Comparison of ENCODE assay signal across 17 cellular contexts in genomic region chr10:85048644-85049043, GRCh38.
DNase-seq lines count a peak whose midpoint lies in the region; ATAC-seq and TF ChIP-seq lines count a peak whose summit lies in the region.
"Had no signal": no experiment of that assay in that cellular context is flagged by ENCODE, and none has a peak within 500 bp of the region (broad histone marks: within the 10 kb centered on the region; RNA-seq: fewer than 3 reads in every experiment).

No MANE protein-coding gene starts in this region.

- H3K27me3 ChIP-seq in breast epithelium, result no peaks in the 10 kb centered on the region
- H3K27me3 ChIP-seq: BLaER1 treated with 17β-estradiol and CSF1 and Interleukin-3, amounts not matched to agents 10 nM and 100 nM had no signal

- no peaks in the 10 kb centered on the region for H3K4me1 ChIP-seq in breast epithelium
- H3K4me1 ChIP-seq: A549, Caco-2 had no signal

- TF ChIP-seq CTCF in MCF 10A (IDR thresholded peaks at IDR 0.05; ENCODE audit: unreplicated experiment), result no peak
- no peak for TF ChIP-seq CTCF in breast epithelium (IDR thresholded peaks at IDR 0.05)

- DNase-seq in MCF 10A (ENCODE audit: unreplicated experiment) (peak; percentile 40), breast epithelium (ENCODE audit: low spot score in 2 of 2) (no peak), left lobe of liver (ENCODE audit: low spot score) (no peak), renal cortical epithelial cell (ENCODE audit: low read depth) (peak; percentile 21)
- DNase-seq: AML-193; Caco-2; Calu3; CD4-positive, alpha-beta T cell; CD8-positive, alpha-beta T cell; DMS79 treated with DMSO at 0.1 percent for 48 hours; GF-D8 had no signal

- intact Hi-C loops in MCF 10A (cut with micrococcal nuclease) (no loop called here), breast epithelium (cut with DNase I; ENCODE audit: low total_unique reads) (no loop called here)

- peaks cover 16% of the 10 kb centered on the region for H3K9me3 Mint-ChIP-seq in MCF 10A (ENCODE audit: unreplicated experiment)

- no peaks in the 10 kb centered on the region for H3K36me3 Mint-ChIP-seq in MCF 10A (ENCODE audit: insufficient read depth, unreplicated experiment)
- H3K36me3 Mint-ChIP-seq: CD8-positive, alpha-beta T cell had no signal

- no peak overlapping the region for H3K27ac ChIP-seq in breast epithelium
- H3K27ac ChIP-seq: 22Rv1; A549; BLaER1 treated with 17β-estradiol and CSF1 and Interleukin-3, amounts not matched to agents 10 nM and 100 nM; C4-2B had no signal

- ATAC-seq in left lobe of liver (peak; percentile 75), GM21447 (IDR thresholded peaks at IDR 0.05; ENCODE audit: unreplicated experiment) (no peak)
- ATAC-seq: A549; CD8-positive, alpha-beta T cell had no signal

- BruUV-seq in MCF 10A (replicated peaks; lab: Mats Ljungman, UMichigan), result no TSS peak

- no peaks in the 10 kb centered on the region for H3K36me3 ChIP-seq in breast epithelium
- H3K36me3 ChIP-seq: BLaER1 treated with 17β-estradiol and CSF1 and Interleukin-3, amounts not matched to agents 10 nM and 100 nM had no signal

- peaks cover 0 to 8% of the 10 kb centered on the region in 2 donors for H3K9me3 ChIP-seq in breast epithelium
- H3K9me3 ChIP-seq: A549, Caco-2 had no signal

- no peak for TF ChIP-seq POLR2A in breast epithelium (IDR thresholded peaks at IDR 0.05)

- POLR2A ChIA-PET in MCF 10A (lab: Yijun Ruan, JAX), result no interaction called here

- no peaks in the 10 kb centered on the region for H3K27me3 Mint-ChIP-seq in MCF 10A (ENCODE audit: insufficient read depth, unreplicated experiment)
- H3K27me3 Mint-ChIP-seq: B cell; CD4-positive, alpha-beta T cell had no signal

- CTCF ChIA-PET in MCF 10A (lab: Yijun Ruan, JAX), result no interaction called here

- no peak overlapping the region for H3K4me3 Mint-ChIP-seq in MCF 10A (ENCODE audit: unreplicated experiment)
- H3K4me3 Mint-ChIP-seq: B cell; CD4-positive, alpha-beta T cell; CD8-positive, alpha-beta T cell had no signal

- no peak overlapping the region for H3K4me3 ChIP-seq in breast epithelium
- H3K4me3 ChIP-seq: A549; BLaER1 treated with 17β-estradiol and CSF1 and Interleukin-3, amounts not matched to agents 10 nM and 100 nM had no signal

- no peaks in the 10 kb centered on the region for H3K4me1 Mint-ChIP-seq in MCF 10A (ENCODE audit: insufficient read depth, unreplicated experiment)
- H3K4me1 Mint-ChIP-seq: B cell had no signal

- no peak overlapping the region for H3K27ac Mint-ChIP-seq in MCF 10A (ENCODE audit: low read depth, unreplicated experiment)
- H3K27ac Mint-ChIP-seq: B cell; CD4-positive, alpha-beta T cell; CD8-positive, alpha-beta T cell had no signal

Comparison
In these comparisons a context has a peak if more than half of its experiments do, and no peak if none do; other contexts are left out.
1. DNase-seq: peak in MCF 10A (single experiment) and renal cortical epithelial cell (single experiment); none in breast epithelium (0 of 2) and left lobe of liver (single experiment).